Comparison of ENCODE assay signal across 32 cellular contexts in genomic region chr6:133128191-133128590, GRCh38.
A peak's percentile ranks its signal among the peaks of the same experiment; 100 is the strongest.
DNase-seq lines count a peak whose midpoint lies in the region; ATAC-seq, FAIRE-seq and TF ChIP-seq lines count a peak whose summit lies in the region.
"Had no signal": no experiment of that assay in that cellular context is flagged by ENCODE, and none has a peak within 500 bp of the region (broad histone marks: within the 10 kb centered on the region; RNA-seq: fewer than 3 reads in every experiment).

No MANE protein-coding gene starts in this region.

- no peak for TF ChIP-seq CTCF in heart left ventricle (IDR thresholded peaks at IDR 0.05)
- no peak for TF ChIP-seq CTCF in psoas muscle (IDR thresholded peaks at IDR 0.05)

- H3K27ac ChIP-seq in GM23248 (no peak overlapping the region), heart left ventricle (peak overlapping the region in 4 of 12 donors; percentile 29 to 78 (median 40)), psoas muscle (peak overlapping the region; percentile 37)
- H3K27ac ChIP-seq: upper lobe of right lung had no signal

- H3K79me2 ChIP-seq in GM23248 (ENCODE audit: insufficient read depth): no peaks in the 10 kb centered on the region

- H3K9ac ChIP-seq in GM23248: no peak overlapping the region

- in situ Hi-C loops in GM23248 (cut with MboI): no loop called here

- TF ChIP-seq POLR2A in heart left ventricle (IDR thresholded peaks at IDR 0.05): no peak

- H3K4me3 ChIP-seq in GM23248 (no peak overlapping the region), heart left ventricle (no peak overlapping the region), psoas muscle (no peak overlapping the region)
- H3K4me3 ChIP-seq: gastrocnemius medialis, upper lobe of right lung had no signal

- no peak overlapping the region for H2AFZ ChIP-seq in GM23248

- no peak overlapping the region for H3K4me2 ChIP-seq in GM23248 (ENCODE audit: unreplicated experiment)

- no peaks in the 10 kb centered on the region for H3F3A ChIP-seq in GM23248 (ENCODE audit: insufficient read depth)

- H3K36me3 ChIP-seq in GM23248 (ENCODE audit: low read depth) (no peaks in the 10 kb centered on the region), heart left ventricle (no peaks in the 10 kb centered on the region), psoas muscle (ENCODE audit: insufficient read depth in 1 of 2, low read depth in 1 of 2) (no peaks in the 10 kb centered on the region)
- H3K36me3 ChIP-seq: gastrocnemius medialis, upper lobe of right lung had no signal

- FAIRE-seq in RCC 7860 (lab: Jason Lieb, UNC): no peak

- H3K9me2 ChIP-seq in GM23248 (ENCODE audit: insufficient read depth): no peaks in the 10 kb centered on the region

- peaks cover 7% of the 10 kb centered on the region for H3K4me1 ChIP-seq in GM23248 (ENCODE audit: insufficient read depth)
- H3K4me1 ChIP-seq in heart left ventricle: peaks cover 0 to 23% (median 1%) of the 10 kb centered on the region in 12 donors
- H3K4me1 ChIP-seq in psoas muscle: peaks cover 51% of the 10 kb centered on the region
- H3K4me1 ChIP-seq: upper lobe of right lung had no signal

- H3K9me3 ChIP-seq in GM23248 (ENCODE audit: low read depth) (no peaks in the 10 kb centered on the region), heart left ventricle (peaks cover 0 to 6% (median 0%) of the 10 kb centered on the region in 12 donors), psoas muscle (no peaks in the 10 kb centered on the region)
- H3K9me3 ChIP-seq: gastrocnemius medialis, upper lobe of right lung had no signal

- ATAC-seq in heart left ventricle (peak in 3 of 4 donors; percentile 32 to 84 (median 74)), psoas muscle (peak in 2 of 4 donors; percentile 54 to 82), GM18519 (IDR thresholded peaks at IDR 0.05; ENCODE audit: low FRiP score, unreplicated experiment) (no peak)
- ATAC-seq: activated CD8-positive, alpha-beta T cell treated with anti-CD3 and anti-CD28 coated beads, Interleukin-2, amount 10 ng/mL, durations not matched to agents 7 days and 5 days; activated naive CD4-positive, alpha-beta T cell treated with anti-CD3 and anti-CD28 coated beads, Interleukin-2, amount 50 U/mL, for 72 hours; esophagus mucosa; gastrocnemius medialis; left lobe of liver; naive thymus-derived CD4-positive, alpha-beta T cell; SK-N-SH treated with all-trans-retinoic acid at 6 μM for 48 hours; stimulated activated memory B cell treated with anti-CD40 and anti-IgM and Interleukin-4, amounts not matched to agents 10 μg/mL and 1 μg/mL and 100 μg/mL, for 72 hours; upper lobe of right lung had no signal

- WGBS in GM23248 (ENCODE audit: low coverage in 1 of 2, low lambda C conversion rate in 2 of 2, missing lambda C conversion rate in 2 of 2), 2 experiments: 0 to 5% methylated on average over 2 of the region's 2 CpGs
- 19 to 45% (median 38%) methylated on average over 2 of the region's 2 CpGs for WGBS in heart left ventricle, 4 donors
- WGBS in psoas muscle, 3 donors: 48 to 74% (median 67%) methylated on average over 2 of the region's 2 CpGs

- intact Hi-C loops in heart left ventricle (cut with DNase I): loop anchor here in 2 of 10 donors (5.0 kb wide), 2 partner anchors 61 to 81 kb away; no protein-coding TSS in a partner anchor
- intact Hi-C loops in psoas muscle (cut with DNase I): loop anchor here in 1 of 2 donors (5.0 kb wide), 1 partner anchor 41 kb away; no protein-coding TSS in a partner anchor

- no peaks in the 10 kb centered on the region for H3K27me3 ChIP-seq in GM23248 (replicated peaks; ENCODE audit: insufficient read depth)
- no peaks in the 10 kb centered on the region for H3K27me3 ChIP-seq in heart left ventricle
- H3K27me3 ChIP-seq in psoas muscle (ENCODE audit: insufficient read depth in 3 of 3, low read length in 2 of 3): no peaks in the 10 kb centered on the region
- H3K27me3 ChIP-seq: gastrocnemius medialis, upper lobe of right lung had no signal

- no peaks in the 10 kb centered on the region for H4K20me1 ChIP-seq in GM23248 (ENCODE audit: insufficient read depth)

- DNase-seq in GM23248 (peak; percentile 26), RKO (ENCODE audit: low spot score) (peak; percentile 1), heart left ventricle (peak in 2 of 5 donors; percentile 23 to 57), psoas muscle (no peak), DMS 273 (lab: John Stamatoyannopoulos, UW; ENCODE audit: unreplicated experiment) (no peak), RCC 7860 (ENCODE audit: low spot score) (no peak)
- DNase-seq in stimulated activated CD4-positive, alpha-beta T cell treated with anti-CD3 and anti-CD28 coated beads, Interleukin-4, amount 100 ng/mL, for 24 hours: no peak
- DNase-seq: activated CD4-positive, alpha-beta T cell treated with anti-CD3 and anti-CD28 coated beads for 1 hour; activated CD8-positive, alpha-beta T cell treated with anti-CD3 and anti-CD28 coated beads, Interleukin-2, amount 10 ng/mL, durations not matched to agents 7 days and 5 days; C1 segment of cervical spinal cord; central memory CD4-positive, alpha-beta T cell; COR-L47; DND-41; gastrocnemius medialis; hypothalamus; immature natural killer cell; naive thymus-derived CD4-positive, alpha-beta T cell; NCI-H1105; NCI-H2081; NCI-H345; NCI-H774; occipital lobe; stimulated activated CD4-positive, alpha-beta T cell treated with anti-CD3 and anti-CD28 coated beads, Interleukin-12 subunit alpha, Interleukin-12 subunit beta, amount 100 ng/mL, for 4 hours; stimulated activated CD4-positive, alpha-beta T cell treated with anti-CD3 and anti-CD28 coated beads, Interleukin-4, amount 100 ng/mL, for 1 hour; T-helper 2 cell; upper lobe of right lung had no signal

Comparison
In these comparisons a context has a peak if more than half of its experiments do, and no peak if none do; other contexts are left out.
1. DNase-seq: peak in GM23248 (single experiment) and RKO (single experiment); none in psoas muscle (0 of 2), DMS 273 (single experiment), RCC 7860 (single experiment) and stimulated activated CD4-positive, alpha-beta T cell treated with anti-CD3 and anti-CD28 coated beads, Interleukin-4, amount 100 ng/mL, for 24 hours (single experiment).